Comparison of ENCODE assay signal across 8 cellular contexts in genomic region chr10:57338823-57339558, GRCh38.
A peak's percentile ranks its signal among the peaks of the same experiment; 100 is the strongest.
DNase-seq lines count a peak whose midpoint lies in the region; ATAC-seq and TF ChIP-seq lines count a peak whose summit lies in the region.

No MANE protein-coding gene starts in this region.

- peak; percentile 79 for TF ChIP-seq CTCF in 22Rv1 (IDR thresholded peaks at IDR 0.05)
- TF ChIP-seq CTCF in dorsolateral prefrontal cortex (IDR thresholded peaks at IDR 0.05 in 54 of 56, conservative IDR thresholded peaks at IDR 0.05 in 2 of 56; ENCODE audit: low read depth in 1 of 56, partially characterized antibody in 56 of 56) = peak; percentile 52 to 86 (median 78)
- TF ChIP-seq CTCF in neural progenitor cell (IDR thresholded peaks at IDR 0.05) = peak; percentile 76

- H3K9me3 Mint-ChIP-seq in neural progenitor cell = peaks cover 19% of the 10 kb centered on the region

- H3K4me3 Mint-ChIP-seq in neural progenitor cell = no peak overlapping the region

- no peaks in the 10 kb centered on the region for H3K36me3 ChIP-seq in neural progenitor cell

- H3K4me2 ChIP-seq in neural progenitor cell = no peak overlapping the region

- no peaks in the 10 kb centered on the region for H3K4me1 Mint-ChIP-seq in neural progenitor cell

- H3K27ac ChIP-seq in 22Rv1 (no peak overlapping the region), dorsolateral prefrontal cortex (no peak overlapping the region), neural progenitor cell (no peak overlapping the region)

- no peaks in the 10 kb centered on the region for H3K4me1 ChIP-seq in neural progenitor cell

- H3K27ac Mint-ChIP-seq in neural progenitor cell = no peak overlapping the region

- no peaks in the 10 kb centered on the region for H3K27me3 Mint-ChIP-seq in neural progenitor cell (ENCODE audit: insufficient read depth, low read depth)

- H3K9me3 ChIP-seq in neural progenitor cell (ENCODE audit: low read depth) = no peaks in the 10 kb centered on the region

- DNase-seq in GM04504 (ENCODE audit: low read depth) (peak; percentile 4), NCI-H82 treated with DMSO at 0.1 percent for 48 hours (lab: John Stamatoyannopoulos, UW; ENCODE audit: unreplicated experiment) (peak; percentile 3), dorsolateral prefrontal cortex (no peak), neural progenitor cell (ENCODE audit: low spot score) (peak; percentile 50)
- no peak for DNase-seq in activated CD4-positive, alpha-beta T cell treated with anti-CD3 and anti-CD28 coated beads, Interleukin-2, amount 50 U/mL, for 48 hours
- no peak for DNase-seq in activated CD8-positive, alpha-beta memory T cell treated with anti-CD3 and anti-CD28 coated beads for 24 hours

- H4K20me1 ChIP-seq in neural progenitor cell (ENCODE audit: low read depth) = no peaks in the 10 kb centered on the region

- H3K27me3 ChIP-seq in dorsolateral prefrontal cortex = no peaks in the 10 kb centered on the region
- H3K27me3 ChIP-seq in neural progenitor cell = no peaks in the 10 kb centered on the region

- no peak overlapping the region for H3K4me3 ChIP-seq in dorsolateral prefrontal cortex
- no peak overlapping the region for H3K4me3 ChIP-seq in neural progenitor cell

- H3F3A ChIP-seq in neural progenitor cell (ENCODE audit: low read depth) = no peaks in the 10 kb centered on the region

- no peak overlapping the region for H2AFZ ChIP-seq in neural progenitor cell (replicated peaks)

- H3K36me3 Mint-ChIP-seq in neural progenitor cell = no peaks in the 10 kb centered on the region

- H3K9ac ChIP-seq in neural progenitor cell = no peak overlapping the region

- no peaks in the 10 kb centered on the region for H3K79me2 ChIP-seq in neural progenitor cell (ENCODE audit: low read depth)

- ATAC-seq in HG02870 (IDR thresholded peaks at IDR 0.05; ENCODE audit: unreplicated experiment) = peak; percentile 72

- intact Hi-C loops in dorsolateral prefrontal cortex (cut with DNase I) = loop anchor here in 1 of 2 donors (5.0 kb wide), 2 partner anchors 318 to 813 kb away; no protein-coding TSS in a partner anchor

Comparison
In these comparisons a context has a peak if more than half of its experiments do, and no peak if none do; other contexts are left out.
1. DNase-seq: peak in GM04504 (single experiment), NCI-H82 treated with DMSO at 0.1 percent for 48 hours (single experiment) and neural progenitor cell (single experiment); none in dorsolateral prefrontal cortex (0 of 10), activated CD4-positive, alpha-beta T cell treated with anti-CD3 and anti-CD28 coated beads, Interleukin-2, amount 50 U/mL, for 48 hours (0 of 2) and activated CD8-positive, alpha-beta memory T cell treated with anti-CD3 and anti-CD28 coated beads for 24 hours (single experiment).
2. Peak in every context shown above with its lines, with median percentiles within 50 percentile points of each other: CTCF ChIP-seq.